Comparison of ENCODE assay signal across 17 cellular contexts in genomic region chr12:132395908-132396305, GRCh38.
DNase-seq lines count a peak whose midpoint lies in the region; ATAC-seq, FAIRE-seq and TF ChIP-seq lines count a peak whose summit lies in the region.
"Had no signal": no experiment of that assay in that cellular context is flagged by ENCODE, and none has a peak within 500 bp of the region (broad histone marks: within the 10 kb centered on the region; RNA-seq: fewer than 3 reads in every experiment).

No MANE protein-coding gene starts in this region.

- 0 out of 2 replicates have a peak, but pooled peaks cover 1% of the 10 kb centered on the region for H3K23me2 ChIP-seq in H1 (ENCODE audit: low read depth, low read length)

- no peak for TF ChIP-seq EP300 in H1 (IDR thresholded peaks at IDR 0.05; ENCODE audit: borderline replicate concordance in 1 of 2, low read depth in 2 of 2, low read length in 2 of 2)

- H4K91ac ChIP-seq in H1 (replicated peaks; ENCODE audit: insufficient read length, low read length), result peak overlapping the region; percentile 47

- CTCF ChIA-PET in H1 (lab: Charles Lee; ENCODE audit: partially characterized antibody), result interaction anchor here (0.9 to 4.7 kb wide), 6 partner anchors 8 to 202 kb away, joined by 3 to 23 read pairs (median 4); no protein-coding TSS in a partner anchor

- no peak overlapping the region for H3K4ac ChIP-seq in H1 (replicated peaks; ENCODE audit: insufficient read length, low read depth, low read length)

- H3K9me3 ChIP-seq in H1 (ENCODE audit: insufficient read depth in 2 of 2, low read depth in 1 of 2, low read length in 1 of 2), result no peaks in the 10 kb centered on the region; a peak in 1 of 4 replicates
- H3K9me3 ChIP-seq: Peyer's patch had no signal

- no peak for TF ChIP-seq POLR2A in H1 (IDR thresholded peaks at IDR 0.05; ENCODE audit: control extremely low read depth in 1 of 2, low read depth in 2 of 2, low read length in 2 of 2)

- peak overlapping the region; percentile 86 for H4K8ac ChIP-seq in H1 (ENCODE audit: extremely low read depth, insufficient read depth, low read length)

- H3K36me3 ChIP-seq in H1 (ENCODE audit: control insufficient read depth in 2 of 4, insufficient read depth in 4 of 4, low read length in 3 of 4), result no peaks in the 10 kb centered on the region
- H3K36me3 ChIP-seq: Peyer's patch had no signal

- peaks cover 0 to 28% (median 18%) of the 10 kb centered on the region in 4 experiments; a peak in 6 of 7 replicates for H3K4me1 ChIP-seq in H1 (replicated peaks in 1 of 4; ENCODE audit: control insufficient read depth in 3 of 4, insufficient read depth in 4 of 4, low read length in 3 of 4)
- H3K4me1 ChIP-seq: Peyer's patch had no signal

- H2AK5ac ChIP-seq in H1 (ENCODE audit: low read depth, low read length), result no peak overlapping the region

- H2AFZ ChIP-seq in H1 (ENCODE audit: low read length), result no peak overlapping the region

- no peak overlapping the region for H3K9ac ChIP-seq in H1 (replicated peaks in 1 of 4; ENCODE audit: extremely low read depth in 1 of 4, low read depth in 3 of 4, low read length in 3 of 4)

- no peak overlapping the region for H3K4me2 ChIP-seq in H1 (ENCODE audit: insufficient read depth in 1 of 2, low read depth in 2 of 2, low read length in 2 of 2)

- no peaks in the 10 kb centered on the region for H4K20me1 ChIP-seq in H1 (replicated peaks in 1 of 2; ENCODE audit: control insufficient read depth in 1 of 2, insufficient read depth in 2 of 2, low read length in 2 of 2)

- no peak overlapping the region for H3K4me3 ChIP-seq in H1 (ENCODE audit: extremely low read depth in 1 of 4, insufficient read depth in 2 of 4, low read depth in 3 of 4, low read length in 4 of 4)
- H3K4me3 ChIP-seq: Peyer's patch had no signal

- no peak overlapping the region for H2BK120ac ChIP-seq in H1 (replicated peaks; ENCODE audit: low read depth, low read length)

- no peak overlapping the region for H2BK20ac ChIP-seq in H1 (ENCODE audit: low read length)

- H3K23ac ChIP-seq in H1 (ENCODE audit: insufficient read length), result no peak overlapping the region

- POLR2A ChIA-PET in H1 (lab: Charles Lee; ENCODE audit: partially characterized antibody), result interaction anchor here (1.9 kb wide), 1 partner anchor 9 kb away, joined by 6 read pairs; no protein-coding TSS in a partner anchor

- DNase-seq in left ventricle myocardium superior (peak; percentile 14), cardiac septum (ENCODE audit: low spot score) (no peak), H1 (ENCODE audit: low read depth in 1 of 2, low spot score in 2 of 2) (peak in 1 of 2 experiments; percentile 49), posterior vena cava (ENCODE audit: low spot score) (peak; percentile 73), dedifferentiated amniotic fluid mesenchymal stem cell (ENCODE audit: extremely low spot score) (no peak), activated T-cell treated with anti-CD3 and anti-CD28 coated beads for 4 hours (no peak)
- DNase-seq in stimulated activated naive CD4-positive, alpha-beta T cell treated with Interleukin-2 at 50 U/mL for 16 hours (lab: John Stamatoyannopoulos, UW), result no peak
- DNase-seq: DMS79; KG1; NCI-H1105 treated with DMSO at 0.1 percent for 48 hours; NCI-H1694 treated with DMSO at 0.1 percent for 48 hours; NCI-H748 treated with DMSO at 0.1 percent for 48 hours; NK-92 treated with Interleukin-12 subunit alpha and Interleukin-12 subunit beta, amount 100 ng/mL, for 24 hours; SHP77 treated with DMSO at 0.1 percent for 48 hours had no signal

- peaks cover 0 to 28% (median 15%) of the 10 kb centered on the region in 4 experiments; a peak in 6 of 7 replicates for H3K27me3 ChIP-seq in H1 (replicated peaks in 1 of 4; ENCODE audit: control insufficient read depth in 3 of 4, extremely low read depth in 1 of 4, insufficient read depth in 3 of 4, low read length in 3 of 4)

- H2BK15ac ChIP-seq in H1 (ENCODE audit: low read length), result no peak overlapping the region

- peak overlapping the region; percentile 47 for H4K5ac ChIP-seq in H1 (ENCODE audit: insufficient read length, low read depth, low read length)

- ATAC-seq in left ventricle myocardium superior, result no peak

- intact Hi-C loops in left ventricle myocardium superior (cut with micrococcal nuclease), result no loop called here
- intact Hi-C loops in cardiac septum (cut with DNase I), result no loop called here
- intact Hi-C loops in posterior vena cava (cut with DNase I), result no loop called here

- no peak for TF ChIP-seq CTCF in H1 (IDR thresholded peaks at IDR 0.05; ENCODE audit: control extremely low read depth in 1 of 3, insufficient read depth in 1 of 3, low read depth in 1 of 3, low read length in 3 of 3)

- WGBS in H1 (ENCODE audit: extremely low coverage in 1 of 2, insufficient coverage in 1 of 2, insufficient read length in 1 of 2, insufficient replicate concordance in 2 of 2, low coverage in 1 of 2, low lambda C conversion rate in 2 of 2, missing lambda C conversion rate in 1 of 2), 2 experiments, result 80% methylated on average over 24 of the region's 24 CpGs; no CpG with 5 or more reads in 1 of the 2 experiments

- H3K79me2 ChIP-seq in H1 (ENCODE audit: control insufficient read depth in 1 of 2, insufficient read depth in 2 of 2, low read length in 2 of 2), result no peaks in the 10 kb centered on the region

- 0 out of 2 replicates have a peak overlapping the region, but pooled peaks have one; percentile 84 for H2BK12ac ChIP-seq in H1 (ENCODE audit: low read depth, low read length)

- no peak overlapping the region for H3K27ac ChIP-seq in H1 (ENCODE audit: low read depth, low read length)
- H3K27ac ChIP-seq: C4-2B, Peyer's patch had no signal

- no peak overlapping the region for H2BK5ac ChIP-seq in H1 (ENCODE audit: low read depth, low read length)

- TF ChIP-seq RAD21 in H1 (IDR thresholded peaks at IDR 0.05 in 1 of 2, conservative IDR thresholded peaks at IDR 0.05 in 1 of 2; ENCODE audit: low read depth in 2 of 2, low read length in 2 of 2), result no peak

- peak overlapping the region; percentile 21 for H3K56ac ChIP-seq in H1 (replicated peaks; ENCODE audit: insufficient read length, low read depth, low read length)

- FAIRE-seq in H1 (lab: Jason Lieb, UNC), result no peak
- FAIRE-seq: H54 had no signal

- H3K18ac ChIP-seq in H1 (ENCODE audit: extremely low read depth, low read length), result peak overlapping the region; percentile 60; the same call in 1 of the 2 replicates

- H3K14ac ChIP-seq in H1 (ENCODE audit: insufficient read length), result no peak overlapping the region

- H3K79me1 ChIP-seq in H1 (ENCODE audit: low read depth, low read length), result 0 out of 2 replicates have a peak, but pooled peaks cover 2% of the 10 kb centered on the region

TF ChIP-seq in H1, 55 proteins besides CTCF, POLR2A, EP300 and RAD21:
- TF ChIP-seq ASH2L (IDR thresholded peaks at IDR 0.05; ENCODE audit: low read length), result no peak
- TF ChIP-seq FOSL1 (IDR thresholded peaks at IDR 0.05; ENCODE audit: insufficient read depth, low read depth, low read length), result no peak
- TF ChIP-seq GTF2F1 (IDR thresholded peaks at IDR 0.05; ENCODE audit: borderline replicate concordance, low read depth, low read length), result no peak
- no peak for TF ChIP-seq E2F6 (IDR thresholded peaks at IDR 0.05)
- TF ChIP-seq TAF1 (IDR thresholded peaks at IDR 0.05; ENCODE audit: low read depth, low read length), result no peak

Comparison
In these comparisons a context has a peak if more than half of its experiments do, and no peak if none do; other contexts are left out.
1. DNase-seq: peak in left ventricle myocardium superior (single experiment) and posterior vena cava (single experiment); none in cardiac septum (single experiment), stimulated activated naive CD4-positive, alpha-beta T cell treated with Interleukin-2 at 50 U/mL for 16 hours (single experiment), dedifferentiated amniotic fluid mesenchymal stem cell (single experiment) and activated T-cell treated with anti-CD3 and anti-CD28 coated beads for 4 hours (single experiment).